In genomic region chr14:29518335-29518734, GRCh38 we compare ENCODE assay signal across 14 cellular contexts.
A peak's percentile ranks its signal among the peaks of the same experiment; 100 is the strongest.
DNase-seq lines count a peak whose midpoint lies in the region; ATAC-seq and TF ChIP-seq lines count a peak whose summit lies in the region.
"Had no signal": no experiment of that assay in that cellular context is flagged by ENCODE, and none has a peak within 500 bp of the region (broad histone marks: within the 10 kb centered on the region; RNA-seq: fewer than 3 reads in every experiment).

No MANE protein-coding gene starts in this region.

- H3K79me2 ChIP-seq in OCI-LY3 (ENCODE audit: low read length) (no peaks in the 10 kb centered on the region), fibroblast of lung (ENCODE audit: control insufficient read depth, insufficient read depth, low read length) (no peaks in the 10 kb centered on the region)

- H3K4me2 ChIP-seq in OCI-LY3 (ENCODE audit: low read length) (no peak overlapping the region), fibroblast of lung (ENCODE audit: extremely low read depth, insufficient read depth, low read length) (no peak overlapping the region)

- H2AFZ ChIP-seq in OCI-LY3 (ENCODE audit: low read depth, low read length) (no peak overlapping the region), fibroblast of lung (ENCODE audit: low read length) (no peak overlapping the region)

- no peak overlapping the region for H3K9ac ChIP-seq in OCI-LY3 (ENCODE audit: low read length)
- H3K9ac ChIP-seq in fibroblast of lung (ENCODE audit: insufficient read depth, low read length): no peak overlapping the region

- TF ChIP-seq CTCF in cardiac muscle cell (IDR thresholded peaks at IDR 0.05; ENCODE audit: low read depth, low read length) (peak; percentile 45), right atrium auricular region (IDR thresholded peaks at IDR 0.05) (no peak), OCI-LY3 (IDR thresholded peaks at IDR 0.05; ENCODE audit: low read depth, low read length) (peak; percentile 37), fibroblast of lung (conservative IDR thresholded peaks at IDR 0.05 in 1 of 2, IDR thresholded peaks at IDR 0.05 in 1 of 2; ENCODE audit: low read depth in 1 of 2, low read length in 2 of 2) (peak; percentile 25 to 51)

- H3K27me3 ChIP-seq in cardiac muscle cell (no peaks in the 10 kb centered on the region), right atrium auricular region (no peaks in the 10 kb centered on the region), OCI-LY3 (ENCODE audit: low read depth, low read length) (no peaks in the 10 kb centered on the region), fibroblast of lung (ENCODE audit: control insufficient read depth, insufficient read depth, low read length) (no peaks in the 10 kb centered on the region)
- H3K27me3 ChIP-seq: spleen had no signal

- H3K36me3 ChIP-seq in cardiac muscle cell (no peaks in the 10 kb centered on the region), right atrium auricular region (no peaks in the 10 kb centered on the region), OCI-LY3 (replicated peaks; ENCODE audit: low read depth, low read length) (no peaks in the 10 kb centered on the region), fibroblast of lung (ENCODE audit: control insufficient read depth, insufficient read depth, low read length) (no peaks in the 10 kb centered on the region)
- H3K36me3 ChIP-seq: spleen had no signal

- H3K27ac Mint-ChIP-seq in activated T-helper 2 cell treated with anti-CD3 and anti-CD28 coated beads, Interferon-gamma antibody, Interleukin-2, Interleukin-4, amounts not matched to agents 10 μg/mL and 5 μg/mL and 100 μg/mL, durations not matched to agents 14 hours and 24 hours and 36 hours: no peak overlapping the region
- H3K27ac Mint-ChIP-seq: activated CD4-positive, alpha-beta T cell treated with anti-CD3 and anti-CD28 coated beads for 36 hours; naive B cell had no signal

- no peaks in the 10 kb centered on the region for H3K27me3 Mint-ChIP-seq in activated T-helper 2 cell treated with anti-CD3 and anti-CD28 coated beads, Interferon-gamma antibody, Interleukin-2, Interleukin-4, amounts not matched to agents 10 μg/mL and 5 μg/mL and 100 μg/mL, durations not matched to agents 14 hours and 24 hours and 36 hours (ENCODE audit: low read depth)
- H3K27me3 Mint-ChIP-seq: activated CD4-positive, alpha-beta T cell treated with anti-CD3 and anti-CD28 coated beads for 36 hours; naive B cell had no signal

- H3K27ac ChIP-seq in cardiac muscle cell (no peak overlapping the region), right atrium auricular region (no peak overlapping the region), OCI-LY3 (ENCODE audit: low read length) (no peak overlapping the region), fibroblast of lung (ENCODE audit: insufficient read depth, low read length) (no peak overlapping the region)
- H3K27ac ChIP-seq: spleen had no signal

- H3K9me3 ChIP-seq in cardiac muscle cell (ENCODE audit: low read depth) (no peaks in the 10 kb centered on the region), right atrium auricular region (peaks cover 0 to 5% of the 10 kb centered on the region in 2 donors), OCI-LY3 (ENCODE audit: insufficient read depth, low read length) (no peaks in the 10 kb centered on the region), fibroblast of lung (ENCODE audit: control insufficient read depth, insufficient read depth, low read depth, low read length) (no peaks in the 10 kb centered on the region)

- no peaks in the 10 kb centered on the region for H4K20me1 ChIP-seq in OCI-LY3 (ENCODE audit: insufficient read depth, low read length)
- H4K20me1 ChIP-seq in fibroblast of lung (ENCODE audit: control insufficient read depth, extremely low read depth, insufficient read depth, low read length): no peaks in the 10 kb centered on the region

- intact Hi-C loops in activated T-helper 2 cell treated with anti-CD3 and anti-CD28 coated beads, Interferon-gamma antibody, Interleukin-2, Interleukin-4, amounts not matched to agents 10 μg/mL and 5 μg/mL and 100 μg/mL, durations not matched to agents 14 hours and 24 hours and 36 hours (cut with micrococcal nuclease): no loop called here

- H3K4me3 ChIP-seq in cardiac muscle cell: no peak overlapping the region
- H3K4me3 ChIP-seq in right atrium auricular region: no peak overlapping the region
- H3K4me3 ChIP-seq in OCI-LY3 (ENCODE audit: low read length): no peak overlapping the region
- H3K4me3 ChIP-seq in fibroblast of lung (replicated peaks in 1 of 4; ENCODE audit: control extremely low read depth in 1 of 4, insufficient read depth in 1 of 4, low read depth in 3 of 4, low read length in 4 of 4): no peak overlapping the region
- H3K4me3 ChIP-seq: spleen had no signal

- no peak for ATAC-seq in GM21825 (IDR thresholded peaks at IDR 0.05; ENCODE audit: unreplicated experiment)
- ATAC-seq in GM19324 (IDR thresholded peaks at IDR 0.05; ENCODE audit: low FRiP score, unreplicated experiment): no peak
- ATAC-seq: activated CD4-positive, alpha-beta T cell treated with anti-CD3 and anti-CD28 coated beads for 36 hours had no signal

- H3K4me1 ChIP-seq in cardiac muscle cell (ENCODE audit: low read depth) (no peaks in the 10 kb centered on the region), right atrium auricular region (no peaks in the 10 kb centered on the region), OCI-LY3 (ENCODE audit: low read length) (no peaks in the 10 kb centered on the region), fibroblast of lung (ENCODE audit: control insufficient read depth, extremely low read depth, insufficient read depth, low read length) (no peaks in the 10 kb centered on the region)
- H3K4me1 ChIP-seq: spleen had no signal

- no peak overlapping the region for H3K4me3 Mint-ChIP-seq in activated T-helper 2 cell treated with anti-CD3 and anti-CD28 coated beads, Interferon-gamma antibody, Interleukin-2, Interleukin-4, amounts not matched to agents 10 μg/mL and 5 μg/mL and 100 μg/mL, durations not matched to agents 14 hours and 24 hours and 36 hours (ENCODE audit: low read depth)
- H3K4me3 Mint-ChIP-seq: activated CD4-positive, alpha-beta T cell treated with anti-CD3 and anti-CD28 coated beads for 36 hours; naive B cell had no signal

- no peaks in the 10 kb centered on the region for H3K36me3 Mint-ChIP-seq in activated T-helper 2 cell treated with anti-CD3 and anti-CD28 coated beads, Interferon-gamma antibody, Interleukin-2, Interleukin-4, amounts not matched to agents 10 μg/mL and 5 μg/mL and 100 μg/mL, durations not matched to agents 14 hours and 24 hours and 36 hours (ENCODE audit: low read depth)

- H3K9me3 Mint-ChIP-seq in activated T-helper 2 cell treated with anti-CD3 and anti-CD28 coated beads, Interferon-gamma antibody, Interleukin-2, Interleukin-4, amounts not matched to agents 10 μg/mL and 5 μg/mL and 100 μg/mL, durations not matched to agents 14 hours and 24 hours and 36 hours: peaks cover 30% of the 10 kb centered on the region

- DNase-seq in cardiac muscle cell (ENCODE audit: low read depth in 1 of 2, low spot score in 1 of 2) (peak in 1 of 2 donors; percentile 22), right atrium auricular region (ENCODE audit: low spot score) (no peak), fibroblast of lung (ENCODE audit: low read depth in 2 of 2) (peak; percentile 5 to 42), superior temporal gyrus (ENCODE audit: extremely low spot score) (peak; percentile 75)
- no peak for DNase-seq in activated T-helper 2 cell treated with anti-CD3 and anti-CD28 coated beads, Interferon-gamma antibody, Interleukin-2, Interleukin-4, amounts not matched to agents 10 μg/mL and 5 μg/mL and 100 μg/mL, durations not matched to agents 14 hours and 24 hours and 36 hours (ENCODE audit: low spot score)
- DNase-seq: activated CD4-positive, alpha-beta T cell treated with anti-CD3 and anti-CD28 coated beads for 36 hours; activated naive CD4-positive, alpha-beta T cell treated with Interleukin-2 at 50 U/mL for 16 hours; naive B cell; NCI-H1436 treated with DMSO at 0.1 percent for 48 hours; spleen; stimulated activated CD8-positive, alpha-beta memory T cell treated with anti-CD3 and anti-CD28 coated beads, Interleukin-4, amount 100 ng/mL, for 48 hours had no signal

- no peaks in the 10 kb centered on the region for H3K4me1 Mint-ChIP-seq in activated T-helper 2 cell treated with anti-CD3 and anti-CD28 coated beads, Interferon-gamma antibody, Interleukin-2, Interleukin-4, amounts not matched to agents 10 μg/mL and 5 μg/mL and 100 μg/mL, durations not matched to agents 14 hours and 24 hours and 36 hours (ENCODE audit: low read depth)
- H3K4me1 Mint-ChIP-seq: activated CD4-positive, alpha-beta T cell treated with anti-CD3 and anti-CD28 coated beads for 36 hours; naive B cell had no signal

Comparison
In these comparisons a context has a peak if more than half of its experiments do, and no peak if none do; other contexts are left out.
1. CTCF ChIP-seq: peak in cardiac muscle cell (single experiment), OCI-LY3 (single experiment) and fibroblast of lung (2 of 2); none in right atrium auricular region (0 of 2).
2. DNase-seq: peak in fibroblast of lung (2 of 2) and superior temporal gyrus (single experiment); none in right atrium auricular region (single experiment) and activated T-helper 2 cell treated with anti-CD3 and anti-CD28 coated beads, Interferon-gamma antibody, Interleukin-2, Interleukin-4, amounts not matched to agents 10 μg/mL and 5 μg/mL and 100 μg/mL, durations not matched to agents 14 hours and 24 hours and 36 hours (single experiment).